ENCODE assay signal across 8 cellular contexts in the genomic region with DNA sequence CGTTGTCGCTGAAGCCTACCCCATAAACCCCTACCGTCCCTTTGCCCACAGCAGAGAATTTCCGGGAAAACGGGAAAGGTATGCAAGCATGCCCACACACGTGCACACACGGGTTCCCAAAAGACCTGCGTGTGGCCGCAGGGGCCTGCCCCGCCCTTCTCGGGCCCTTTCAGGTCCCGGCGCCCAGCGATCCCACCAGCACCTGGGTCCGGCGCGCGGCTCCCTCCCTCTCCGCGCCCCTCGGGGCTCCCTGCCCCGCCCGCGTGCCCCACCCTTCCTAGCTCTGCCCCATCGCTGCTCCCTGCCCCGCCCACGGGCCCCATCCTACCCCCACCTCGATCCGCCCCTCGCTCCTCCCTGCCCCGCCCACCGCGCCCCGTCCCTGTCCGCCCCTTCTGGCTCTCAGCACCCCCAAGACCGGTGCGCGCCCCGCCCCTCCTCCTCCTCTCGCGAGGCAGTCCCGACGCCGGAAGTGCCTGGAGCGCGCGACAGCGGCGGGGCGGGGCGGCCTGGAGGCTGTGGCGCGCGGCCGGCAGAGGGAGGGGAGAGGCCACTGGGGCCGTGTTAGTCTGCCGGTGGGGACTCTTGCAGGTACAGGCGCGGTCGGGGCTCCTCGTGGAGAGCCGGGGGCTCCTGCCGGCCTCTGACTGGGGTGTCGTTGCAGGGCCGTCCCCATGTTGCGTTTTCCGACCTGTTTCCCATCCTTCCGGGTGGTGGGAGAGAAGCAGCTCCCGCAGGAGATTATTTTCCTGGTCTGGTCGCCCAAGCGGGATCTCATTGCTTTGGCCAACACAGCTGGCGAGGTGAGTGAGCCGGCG. TPM values are rescaled to one million over a fixed set of nuclear protein-coding genes. Genes with fewer than 3 reads are reported as not detected.
DNase-seq lines count a peak whose midpoint lies in the region; TF ChIP-seq lines count a peak whose summit lies in the region.

A gene with protein sequence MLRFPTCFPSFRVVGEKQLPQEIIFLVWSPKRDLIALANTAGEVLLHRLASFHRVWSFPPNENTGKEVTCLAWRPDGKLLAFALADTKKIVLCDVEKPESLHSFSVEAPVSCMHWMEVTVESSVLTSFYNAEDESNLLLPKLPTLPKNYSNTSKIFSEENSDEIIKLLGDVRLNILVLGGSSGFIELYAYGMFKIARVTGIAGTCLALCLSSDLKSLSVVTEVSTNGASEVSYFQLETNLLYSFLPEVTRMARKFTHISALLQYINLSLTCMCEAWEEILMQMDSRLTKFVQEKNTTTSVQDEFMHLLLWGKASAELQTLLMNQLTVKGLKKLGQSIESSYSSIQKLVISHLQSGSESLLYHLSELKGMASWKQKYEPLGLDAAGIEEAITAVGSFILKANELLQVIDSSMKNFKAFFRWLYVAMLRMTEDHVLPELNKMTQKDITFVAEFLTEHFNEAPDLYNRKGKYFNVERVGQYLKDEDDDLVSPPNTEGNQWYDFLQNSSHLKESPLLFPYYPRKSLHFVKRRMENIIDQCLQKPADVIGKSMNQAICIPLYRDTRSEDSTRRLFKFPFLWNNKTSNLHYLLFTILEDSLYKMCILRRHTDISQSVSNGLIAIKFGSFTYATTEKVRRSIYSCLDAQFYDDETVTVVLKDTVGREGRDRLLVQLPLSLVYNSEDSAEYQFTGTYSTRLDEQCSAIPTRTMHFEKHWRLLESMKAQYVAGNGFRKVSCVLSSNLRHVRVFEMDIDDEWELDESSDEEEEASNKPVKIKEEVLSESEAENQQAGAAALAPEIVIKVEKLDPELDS (plus strand): TSS at position 510 of the 818 bp plus-strand sequence. CDS start 165 bp downstream, at position 675.

- intact Hi-C loops in activated naive CD4-positive, alpha-beta T cell treated with anti-CD3 and anti-CD28 coated beads for 36 hours (cut with micrococcal nuclease) = loop anchor here (1.0 to 5.0 kb wide), 7 partner anchors 56 to 793 kb away; a partner anchor contains a TSS

- peak within 1 kb of the TSS; percentile 78 for H3K27ac Mint-ChIP-seq in activated naive CD4-positive, alpha-beta T cell treated with anti-CD3 and anti-CD28 coated beads for 36 hours

- no peaks in the 10 kb centered on the region for H3K9me3 Mint-ChIP-seq in activated naive CD4-positive, alpha-beta T cell treated with anti-CD3 and anti-CD28 coated beads for 36 hours

- H3K27me3 Mint-ChIP-seq in activated naive CD4-positive, alpha-beta T cell treated with anti-CD3 and anti-CD28 coated beads for 36 hours (ENCODE audit: low read depth) = no peaks in the 10 kb centered on the region

- H3K4me3 Mint-ChIP-seq in activated naive CD4-positive, alpha-beta T cell treated with anti-CD3 and anti-CD28 coated beads for 36 hours = no peak within 1 kb of the TSS

- peak within 1 kb of the TSS; percentile 89 for H3K4me3 ChIP-seq in GM06990 (replicated peaks; ENCODE audit: low read depth, low read length)
- H3K4me3 ChIP-seq in HFF-Myc (replicated peaks; ENCODE audit: low read depth, low read length) = peak within 1 kb of the TSS; percentile 89

- H3K27me3 ChIP-seq in GM06990 (replicated peaks; ENCODE audit: control insufficient read depth, insufficient read depth, low read length) = no peaks in the 10 kb centered on the region

- peaks cover 9% of the 10 kb centered on the region for H3K4me1 Mint-ChIP-seq in activated naive CD4-positive, alpha-beta T cell treated with anti-CD3 and anti-CD28 coated beads for 36 hours (ENCODE audit: low read depth)

- H3K36me3 ChIP-seq in GM06990 (ENCODE audit: control insufficient read depth, insufficient read depth, low read length) = no peaks in the 10 kb centered on the region; the same call in 1 of the 2 replicates

- H3K36me3 Mint-ChIP-seq in activated naive CD4-positive, alpha-beta T cell treated with anti-CD3 and anti-CD28 coated beads for 36 hours (ENCODE audit: low read depth) = peaks cover 4% of the 10 kb centered on the region

- peak within 1 kb of the TSS; percentile 68 for H3K27ac ChIP-seq in substantia nigra (ENCODE audit: low read depth, low read length, poor library complexity, severe bottlenecking)

- TF ChIP-seq CTCF in GM06990 (IDR thresholded peaks at IDR 0.05; ENCODE audit: insufficient read depth, low read length, poor library complexity, severe bottlenecking) (no peak), HFF-Myc (IDR thresholded peaks at IDR 0.05; ENCODE audit: low read depth, low read length, missing control alignments) (no peak)

- CTCF ChIA-PET in activated naive CD4-positive, alpha-beta T cell treated with anti-CD3 and anti-CD28 coated beads for 36 hours (lab: Charles Lee) = interaction anchor here (0.5 to 1.9 kb wide), 5 partner anchors 9 to 200 kb away, joined by 4 to 6 read pairs (median 5); a partner anchor contains a TSS

- peak; percentile 96 for DNase-seq in GM06990 (ENCODE audit: extremely low read depth, insufficient read length)
- peak; percentile 51 for DNase-seq in HFF-Myc (ENCODE audit: extremely low read depth, low read depth)
- DNase-seq in MV-4-11 (lab: John Stamatoyannopoulos, UW) = peak; percentile 88
- peak; percentile 85 for DNase-seq in SK-N-DZ (ENCODE audit: low spot score)
- peak; percentile 95 for DNase-seq in activated naive CD4-positive, alpha-beta T cell treated with anti-CD3 and anti-CD28 coated beads for 36 hours
- DNase-seq in germinal center (ENCODE audit: low spot score) = peak; percentile 98
- DNase-seq in non-pigmented ciliary epithelial cell (ENCODE audit: low read depth) = peak; percentile 43
- peak; percentile 38 to 94 (median 81) for DNase-seq in substantia nigra (lab: John Stamatoyannopoulos, UW)

RNA-seq across cellular contexts. Expression of the gene that starts here (rescaled TPM):
- 21.0 and 23.3 TPM in 2 replicates for polyA plus RNA-seq in SK-N-DZ (2014; cell fraction: cytosol; rRNA removed)
- 98.2 and 99.4 TPM in 2 replicates for polyA plus RNA-seq in SK-N-DZ (2014; cell fraction: nucleus; rRNA removed)
- total RNA-seq in activated naive CD4-positive, alpha-beta T cell treated with anti-CD3 and anti-CD28 coated beads for 36 hours = 10 to 100 TPM; 23.1 to 27.3 TPM

Comparison
In these comparisons a context has a peak if more than half of its experiments do, and no peak if none do; other contexts are left out.
1. Peak in every context shown above with its lines: DNase-seq, H3K4me3 ChIP-seq and H3K27ac ChIP-seq.
2. DNase-seq: peak in every context shown above with its lines; median percentile 98 in germinal center; 96 in GM06990; 95 in activated naive CD4-positive, alpha-beta T cell treated with anti-CD3 and anti-CD28 coated beads for 36 hours; 88 in MV-4-11; 85 in SK-N-DZ; 81 in substantia nigra; 51 in HFF-Myc; 43 in non-pigmented ciliary epithelial cell.